Comparison of ENCODE assay signal across 18 cellular contexts in genomic region chr9:133075925-133076324, GRCh38. TPM values are rescaled to one million over a fixed set of nuclear protein-coding genes. Genes with fewer than 3 reads are reported as not detected.
DNase-seq lines count a peak whose midpoint lies in the region; ATAC-seq and TF ChIP-seq lines count a peak whose summit lies in the region.
"Had no signal": no experiment of that assay in that cellular context is flagged by ENCODE, and none has a peak within 500 bp of the region (broad histone marks: within the 10 kb centered on the region; RNA-seq: fewer than 3 reads in every experiment).

No MANE protein-coding gene starts in this region.

- intact Hi-C loops in CD4-positive, alpha-beta memory T cell (cut with micrococcal nuclease), result no loop called here
- intact Hi-C loops in left lung (cut with DNase I), result no loop called here

- H3K36me3 ChIP-seq in CD4-positive, alpha-beta memory T cell (ENCODE audit: insufficient read depth, low read length), result no peaks in the 10 kb centered on the region
- H3K36me3 ChIP-seq in left lung, result no peaks in the 10 kb centered on the region
- H3K36me3 ChIP-seq: left ventricle myocardium inferior, neutrophil had no signal

- TF ChIP-seq CTCF in AG09309 (IDR thresholded peaks at IDR 0.05; ENCODE audit: control insufficient read depth, insufficient read depth, low read depth, low read length, missing control alignments) (no peak), left lung (IDR thresholded peaks at IDR 0.05) (no peak)

- CTCF ChIA-PET in CD4-positive, alpha-beta memory T cell (lab: Charles Lee; ENCODE audit: partially characterized antibody), result interaction anchor here (0.7 kb wide), 1 partner anchor 54 kb away, joined by 5 read pairs; no protein-coding TSS in a partner anchor

- no peak overlapping the region for H3K4me3 Mint-ChIP-seq in effector memory CD8-positive, alpha-beta T cell
- no peak overlapping the region for H3K4me3 Mint-ChIP-seq in CD4-positive, alpha-beta memory T cell
- H3K4me3 Mint-ChIP-seq: CD14-positive monocyte had no signal

- no peaks in the 10 kb centered on the region for H3K27me3 Mint-ChIP-seq in effector memory CD8-positive, alpha-beta T cell
- peaks cover 0 to 4% of the 10 kb centered on the region in 2 donors for H3K27me3 Mint-ChIP-seq in CD4-positive, alpha-beta memory T cell

- POLR2A ChIA-PET in CD4-positive, alpha-beta memory T cell (lab: Charles Lee; ENCODE audit: partially characterized antibody), result interaction anchor here (0.8 kb wide), 1 partner anchor 51 kb away, joined by 3 read pairs; no protein-coding TSS in a partner anchor

- no peaks in the 10 kb centered on the region for H3K27me3 ChIP-seq in CD4-positive, alpha-beta memory T cell (ENCODE audit: insufficient read depth, low read length)
- no peaks in the 10 kb centered on the region for H3K27me3 ChIP-seq in left lung

- no peak overlapping the region for H3K27ac ChIP-seq in CD4-positive, alpha-beta memory T cell (ENCODE audit: low read depth, low read length)
- H3K27ac ChIP-seq in left lung, result no peak overlapping the region
- H3K27ac ChIP-seq: gastroesophageal sphincter, KMS-11, left ventricle myocardium inferior, neutrophil had no signal

- H3K9me3 Mint-ChIP-seq in effector memory CD8-positive, alpha-beta T cell, result no peaks in the 10 kb centered on the region
- no peaks in the 10 kb centered on the region for H3K9me3 Mint-ChIP-seq in CD4-positive, alpha-beta memory T cell
- H3K9me3 Mint-ChIP-seq: CD14-positive monocyte had no signal

- no peaks in the 10 kb centered on the region for H3K4me1 Mint-ChIP-seq in effector memory CD8-positive, alpha-beta T cell (ENCODE audit: low read depth in 2 of 2)
- H3K4me1 Mint-ChIP-seq in CD4-positive, alpha-beta memory T cell, result no peaks in the 10 kb centered on the region

- no peak overlapping the region for H3K27ac Mint-ChIP-seq in effector memory CD8-positive, alpha-beta T cell
- no peak overlapping the region for H3K27ac Mint-ChIP-seq in CD4-positive, alpha-beta memory T cell
- H3K27ac Mint-ChIP-seq: CD14-positive monocyte had no signal

- H3K4me1 ChIP-seq in CD4-positive, alpha-beta memory T cell (ENCODE audit: insufficient read depth, low read length), result no peaks in the 10 kb centered on the region
- no peaks in the 10 kb centered on the region for H3K4me1 ChIP-seq in left lung
- H3K4me1 ChIP-seq: gastroesophageal sphincter, left ventricle myocardium inferior had no signal

- no peaks in the 10 kb centered on the region for H3K9me3 ChIP-seq in CD4-positive, alpha-beta memory T cell (ENCODE audit: control insufficient read depth in 1 of 2, low read length in 2 of 2)
- no peaks in the 10 kb centered on the region for H3K9me3 ChIP-seq in left lung
- H3K9me3 ChIP-seq: gastroesophageal sphincter, left ventricle myocardium inferior, neutrophil had no signal

- H3K36me3 Mint-ChIP-seq in effector memory CD8-positive, alpha-beta T cell (ENCODE audit: insufficient read depth), result no peaks in the 10 kb centered on the region
- H3K36me3 Mint-ChIP-seq in CD4-positive, alpha-beta memory T cell, result no peaks in the 10 kb centered on the region
- H3K36me3 Mint-ChIP-seq: CD14-positive monocyte had no signal

- ATAC-seq in effector memory CD8-positive, alpha-beta T cell (replicated peaks), result no peak
- ATAC-seq in left lung, result no peak
- ATAC-seq: gastroesophageal sphincter had no signal

- DNase-seq in AG09309 (ENCODE audit: low read depth), result peak; percentile 53
- DNase-seq in LHCN-M2 (ENCODE audit: low read depth), result peak; percentile 83
- peak; percentile 67 for DNase-seq in dedifferentiated amniotic fluid mesenchymal stem cell (ENCODE audit: extremely low spot score)
- DNase-seq in myocyte (ENCODE audit: low read depth), result peak; percentile 39
- DNase-seq in effector memory CD8-positive, alpha-beta T cell, result no peak
- DNase-seq in CD4-positive, alpha-beta memory T cell, result no peak
- DNase-seq in left lung, result no peak
- no peak for DNase-seq in activated effector memory CD4-positive, alpha-beta T cell treated with anti-CD3 and anti-CD28 coated beads, Interleukin-2, amount 50 U/mL, for 16 hours
- DNase-seq: activated CD4-positive, alpha-beta T cell treated with anti-CD3 and anti-CD28 coated beads, Interleukin-2, amount 50 U/mL, for 1 hour; activated gamma-delta T cell treated with Interleukin-2 at 50 U/mL for 16 hours; left ventricle myocardium inferior; NCI-H2029; OCI-M1; stimulated activated CD4-positive, alpha-beta T cell treated with anti-CD3 and anti-CD28 coated beads, Interleukin-1b, Interleukin-23, amount 100 ng/mL, for 48 hours had no signal

- H3K4me3 ChIP-seq in AG09309 (ENCODE audit: control insufficient read depth, low read depth, low read length), result no peak overlapping the region
- no peak overlapping the region for H3K4me3 ChIP-seq in CD4-positive, alpha-beta memory T cell (ENCODE audit: low read length in 2 of 2)
- H3K4me3 ChIP-seq in left lung, result no peak overlapping the region
- H3K4me3 ChIP-seq: gastroesophageal sphincter, left ventricle myocardium inferior had no signal

RNA-seq across cellular contexts. Expression of gene CEL, which starts 14.1 kb away (rescaled TPM):
- 0.51 and 0.57 TPM in 2 replicates for total RNA-seq in LHCN-M2 (2014; rRNA removed)
- polyA plus RNA-seq in LHCN-M2 (2012), result 0.23 TPM
- total RNA-seq in myocyte, result 0.67 and 0.73 TPM in 2 replicates
- polyA plus RNA-seq in myocyte (2012), result 0.59 TPM
- 1 to 10 TPM; 1.2 to 1.6 TPM for total RNA-seq in CD4-positive, alpha-beta memory T cell
- polyA plus RNA-seq in CD4-positive, alpha-beta memory T cell, result under 1 TPM in 1 of 2 donors, not detected in 1; 0.15 TPM
- 1 to 10 TPM in 1 of 2 donors, under 1 TPM in 1; 0.47 to 1.1 TPM for total RNA-seq in left lung
- polyA plus RNA-seq: CD14-positive monocyte had no signal

RNA-seq across cellular contexts. Expression of gene RALGDS, which starts 45.1 kb away (rescaled TPM):
- total RNA-seq in LHCN-M2 (2014; rRNA removed), result 15.5 and 17.8 TPM in 2 replicates
- 5.9 TPM for polyA plus RNA-seq in LHCN-M2 (2012)
- total RNA-seq in myocyte, result 11.3 and 17.6 TPM in 2 replicates
- polyA plus RNA-seq in myocyte (2012), result 13.4 TPM
- 100 to 1,000 TPM; 123 to 131 TPM for total RNA-seq in CD4-positive, alpha-beta memory T cell
- 10 to 100 TPM; 27.9 to 67.8 TPM for polyA plus RNA-seq in CD4-positive, alpha-beta memory T cell
- total RNA-seq in left lung, result 10 to 100 TPM; 56.4 to 58.9 TPM

RNA-seq across cellular contexts. Expression of gene GTF3C5, which starts 45.1 kb away (rescaled TPM):
- total RNA-seq in LHCN-M2 (2014; rRNA removed) (74.0 and 75.7 TPM in 2 replicates), myocyte (50.6 and 59.6 TPM in 2 replicates), left lung (10 to 100 TPM; 37.3 to 41.5 TPM)
- 40.1 TPM for polyA plus RNA-seq in LHCN-M2 (2012)
- 33.5 TPM for polyA plus RNA-seq in myocyte (2012)
- total RNA-seq in CD4-positive, alpha-beta memory T cell, result 10 to 100 TPM; 71.3 to 71.5 TPM
- 10 to 100 TPM; 33.5 to 34.0 TPM for polyA plus RNA-seq in CD4-positive, alpha-beta memory T cell

Comparison
In these comparisons a context has a peak if more than half of its experiments do, and no peak if none do; other contexts are left out.
1. DNase-seq: peak in AG09309 (single experiment), LHCN-M2 (single experiment), dedifferentiated amniotic fluid mesenchymal stem cell (single experiment) and myocyte (single experiment); none in effector memory CD8-positive, alpha-beta T cell (0 of 3), CD4-positive, alpha-beta memory T cell (0 of 5), left lung (0 of 2) and activated effector memory CD4-positive, alpha-beta T cell treated with anti-CD3 and anti-CD28 coated beads, Interleukin-2, amount 50 U/mL, for 16 hours (single experiment).